In genomic region chr3:38124324-38125122, GRCh38 we compare ENCODE assay signal across 23 cellular contexts. TPM values are rescaled to one million over a fixed set of nuclear protein-coding genes. Genes with fewer than 3 reads are reported as not detected.
A peak's percentile ranks its signal among the peaks of the same experiment; 100 is the strongest.
DNase-seq lines count a peak whose midpoint lies in the region; ATAC-seq and TF ChIP-seq lines count a peak whose summit lies in the region.
"Had no signal": no experiment of that assay in that cellular context is flagged by ENCODE, and none has a peak within 500 bp of the region (broad histone marks: within the 10 kb centered on the region; RNA-seq: fewer than 3 reads in every experiment).

No MANE protein-coding gene starts in this region.

- no peaks in the 10 kb centered on the region for H3K27me3 ChIP-seq in vagina
- H3K27me3 ChIP-seq: BLaER1 treated with 17β-estradiol and CSF1 and Interleukin-3, amounts not matched to agents 10 nM and 100 nM; brain microvascular endothelial cell; dorsolateral prefrontal cortex; tibial nerve had no signal

- H3K27ac Mint-ChIP-seq in activated naive CD8-positive, alpha-beta T cell, result peak overlapping the region; percentile 42
- no peak overlapping the region for H3K27ac Mint-ChIP-seq in activated naive CD8-positive, alpha-beta T cell treated with anti-CD3 and anti-CD28 coated beads, Interleukin-2, amount 50 U/mL, for 24 hours
- H3K27ac Mint-ChIP-seq: T-helper 2 cell treated with Interferon-gamma antibody and Interleukin-4, amounts not matched to agents 5 μg/mL and 100 μg/mL, for 36 hours had no signal

- no peak for TF ChIP-seq POLR2A in vagina (IDR thresholded peaks at IDR 0.05)
- no peak for TF ChIP-seq POLR2A in GM18505 (IDR thresholded peaks at IDR 0.05; ENCODE audit: borderline replicate concordance, extremely low read depth, insufficient read depth, insufficient read length)

- H3K4me1 ChIP-seq in vagina, result no peaks in the 10 kb centered on the region
- H3K4me1 ChIP-seq: tibial nerve had no signal

- H3K27ac ChIP-seq in vagina, result no peak overlapping the region
- H3K27ac ChIP-seq: BLaER1 treated with 17β-estradiol and CSF1 and Interleukin-3, amounts not matched to agents 10 nM and 100 nM; brain microvascular endothelial cell; dorsolateral prefrontal cortex; RWPE1; tibial nerve had no signal

- H3K4me3 Mint-ChIP-seq in activated naive CD8-positive, alpha-beta T cell, result no peak overlapping the region
- no peak overlapping the region for H3K4me3 Mint-ChIP-seq in activated naive CD8-positive, alpha-beta T cell treated with anti-CD3 and anti-CD28 coated beads, Interleukin-2, amount 50 U/mL, for 24 hours
- H3K4me3 Mint-ChIP-seq: naive thymus-derived CD4-positive, alpha-beta T cell; T-helper 2 cell treated with Interferon-gamma antibody and Interleukin-4, amounts not matched to agents 5 μg/mL and 100 μg/mL, for 36 hours had no signal

- intact Hi-C loops in vagina (cut with DNase I), result no loop called here

- H3K36me3 Mint-ChIP-seq in activated naive CD8-positive, alpha-beta T cell, result peaks cover 5% of the 10 kb centered on the region
- H3K36me3 Mint-ChIP-seq in activated naive CD8-positive, alpha-beta T cell treated with anti-CD3 and anti-CD28 coated beads, Interleukin-2, amount 50 U/mL, for 24 hours (ENCODE audit: low read depth), result peaks cover 25% of the 10 kb centered on the region

- no peak overlapping the region for H3K4me3 ChIP-seq in vagina
- H3K4me3 ChIP-seq: BLaER1 treated with 17β-estradiol and CSF1 and Interleukin-3, amounts not matched to agents 10 nM and 100 nM; dorsolateral prefrontal cortex; smooth muscle cell; tibial nerve had no signal

- peaks cover 0 to 88% of the 10 kb centered on the region in 2 donors for H3K36me3 ChIP-seq in vagina

- H3K9me3 Mint-ChIP-seq in activated naive CD8-positive, alpha-beta T cell (ENCODE audit: low read depth), result no peaks in the 10 kb centered on the region
- no peaks in the 10 kb centered on the region for H3K9me3 Mint-ChIP-seq in activated naive CD8-positive, alpha-beta T cell treated with anti-CD3 and anti-CD28 coated beads, Interleukin-2, amount 50 U/mL, for 24 hours
- H3K9me3 Mint-ChIP-seq: naive thymus-derived CD4-positive, alpha-beta T cell; T-helper 2 cell treated with Interferon-gamma antibody and Interleukin-4, amounts not matched to agents 5 μg/mL and 100 μg/mL, for 36 hours had no signal

- ATAC-seq in activated naive CD8-positive, alpha-beta T cell treated with anti-CD3 and anti-CD28 coated beads, Interleukin-2, amount 50 U/mL, for 24 hours, result no peak
- ATAC-seq in left lobe of liver (peak; percentile 10), GM18505 (IDR thresholded peaks at IDR 0.05; ENCODE audit: unreplicated experiment) (no peak)
- ATAC-seq: left ventricle myocardium superior; naive thymus-derived CD4-positive, alpha-beta T cell had no signal

- DNase-seq in activated naive CD8-positive, alpha-beta T cell treated with anti-CD3 and anti-CD28 coated beads, Interleukin-2, amount 50 U/mL, for 24 hours, result no peak
- DNase-seq in NCI-H146 treated with DMSO at 0.1 percent for 48 hours (lab: John Stamatoyannopoulos, UW; ENCODE audit: unreplicated experiment), result peak; percentile 23
- DNase-seq in left lobe of liver (ENCODE audit: low spot score), result peak; percentile 59
- DNase-seq in vagina (ENCODE audit: extremely low spot score in 2 of 2), result peak; percentile 32 to 34
- no peak for DNase-seq in SKM-1 (lab: John Stamatoyannopoulos, UW; ENCODE audit: unreplicated experiment)
- DNase-seq: activated CD4-positive, alpha-beta T cell treated with anti-CD3 and anti-CD28 coated beads for 48 hours; activated gamma-delta T cell; brain microvascular endothelial cell; dorsolateral prefrontal cortex; HCEC 1CT; hypothalamus; left ventricle myocardium superior; NCI-H345; NCI-H748 treated with DMSO at 0.1 percent for 48 hours; nucleus accumbens had no signal

- peaks cover 2% of the 10 kb centered on the region for H3K4me1 Mint-ChIP-seq in activated naive CD8-positive, alpha-beta T cell (ENCODE audit: low read depth)
- H3K4me1 Mint-ChIP-seq in activated naive CD8-positive, alpha-beta T cell treated with anti-CD3 and anti-CD28 coated beads, Interleukin-2, amount 50 U/mL, for 24 hours, result peaks cover 14% of the 10 kb centered on the region

- TF ChIP-seq CTCF in vagina (IDR thresholded peaks at IDR 0.05), result no peak

- no peaks in the 10 kb centered on the region for H3K27me3 Mint-ChIP-seq in activated naive CD8-positive, alpha-beta T cell
- H3K27me3 Mint-ChIP-seq in activated naive CD8-positive, alpha-beta T cell treated with anti-CD3 and anti-CD28 coated beads, Interleukin-2, amount 50 U/mL, for 24 hours, result no peaks in the 10 kb centered on the region
- H3K27me3 Mint-ChIP-seq: naive thymus-derived CD4-positive, alpha-beta T cell had no signal

- H3K9me3 ChIP-seq in vagina, result no peaks in the 10 kb centered on the region
- H3K9me3 ChIP-seq: BLaER1 treated with 17β-estradiol and CSF1 and Interleukin-3, amounts not matched to agents 10 nM and 100 nM; tibial nerve had no signal

RNA-seq across cellular contexts. Expression of gene ACAA1, which starts 12.4 kb away (rescaled TPM):
- total RNA-seq in left lobe of liver, result 479 TPM
- 53.0 TPM for total RNA-seq in vagina

RNA-seq across cellular contexts. Expression of gene MYD88, which starts 13.9 kb away (rescaled TPM):
- total RNA-seq in left lobe of liver (37.5 TPM), vagina (45.9 TPM)

RNA-seq across cellular contexts. Expression of gene OXSR1, which starts 40.8 kb away (rescaled TPM):
- total RNA-seq in left lobe of liver (12.1 TPM), vagina (22.8 TPM)

Comparison
In these comparisons a context has a peak if more than half of its experiments do, and no peak if none do; other contexts are left out.
1. DNase-seq: peak in NCI-H146 treated with DMSO at 0.1 percent for 48 hours (single experiment), left lobe of liver (single experiment) and vagina (2 of 2); none in activated naive CD8-positive, alpha-beta T cell treated with anti-CD3 and anti-CD28 coated beads, Interleukin-2, amount 50 U/mL, for 24 hours (single experiment) and SKM-1 (single experiment).